ENCODE assay signal across 20 cellular contexts in the genomic region with DNA sequence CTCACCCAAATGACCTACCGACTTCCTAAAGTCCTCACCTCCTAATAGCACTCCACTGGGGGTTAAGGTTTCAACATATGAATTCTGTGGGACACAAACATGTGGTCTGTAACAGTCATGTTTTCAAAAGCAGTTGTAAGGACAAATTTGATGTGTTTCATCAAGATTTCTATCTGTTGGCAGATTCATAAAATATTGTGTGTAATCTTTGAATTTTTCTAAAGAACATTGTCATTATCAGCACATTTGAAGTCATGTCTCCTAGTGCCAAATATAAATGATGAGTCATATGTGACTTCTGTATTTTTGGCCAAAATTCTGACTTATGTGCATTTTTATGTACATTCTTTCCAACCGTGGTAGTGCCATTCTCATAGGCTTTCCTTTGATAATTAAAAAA. TPM values are rescaled to one million over a fixed set of nuclear protein-coding genes. Genes with fewer than 3 reads are reported as not detected.
A peak's percentile ranks its signal among the peaks of the same experiment; 100 is the strongest.
DNase-seq lines count a peak whose midpoint lies in the region; ATAC-seq and TF ChIP-seq lines count a peak whose summit lies in the region.
"Had no signal": no experiment of that assay in that cellular context is flagged by ENCODE, and none has a peak within 500 bp of the region (broad histone marks: within the 10 kb centered on the region; RNA-seq: fewer than 3 reads in every experiment).

No MANE protein-coding gene starts in this region.

- 0 out of 2 replicates have a peak, but pooled peaks cover 8% of the 10 kb centered on the region for H3K9me2 ChIP-seq in GM23338 (ENCODE audit: insufficient read depth)

- H3K4me1 ChIP-seq in GM23338 (ENCODE audit: insufficient read depth) = no peaks in the 10 kb centered on the region

- peaks cover 44% of the 10 kb centered on the region for H3K36me3 Mint-ChIP-seq in activated CD8-positive, alpha-beta memory T cell treated with anti-CD3 and anti-CD28 coated beads, Interleukin-2, amount 10 ng/mL, durations not matched to agents 7 days and 5 days
- peaks cover 9% of the 10 kb centered on the region; the same call in 2 of the 3 replicates for H3K36me3 Mint-ChIP-seq in GM23338 (ENCODE audit: low read depth)
- peaks cover 74% of the 10 kb centered on the region for H3K36me3 Mint-ChIP-seq in activated T-helper 17 cell treated with anti-CD3 and anti-CD28 coated beads, Interleukin-2, amount 50 U/mL, for 72 hours (ENCODE audit: low read depth)

- no peak overlapping the region for H3K4me2 ChIP-seq in GM23338

- no peak for DNase-seq in activated CD8-positive, alpha-beta memory T cell treated with anti-CD3 and anti-CD28 coated beads, Interleukin-2, amount 10 ng/mL, durations not matched to agents 7 days and 5 days
- DNase-seq in activated CD8-positive, alpha-beta memory T cell treated with anti-CD3 and anti-CD28 coated beads, Interleukin-2, amount 50 U/mL, for 48 hours = no peak
- DNase-seq in GM23338 (ENCODE audit: low spot score) (no peak), fibroblast of the aortic adventitia (ENCODE audit: low read depth) (peak; percentile 66), DMS53 (lab: John Stamatoyannopoulos, UW) (no peak), head of caudate nucleus (no peak)
- DNase-seq in stimulated activated CD8-positive, alpha-beta memory T cell treated with anti-CD3 and anti-CD28 coated beads, Interleukin-4, amount 100 ng/mL, for 48 hours = no peak
- DNase-seq: activated CD4-positive, CD25-positive, alpha-beta regulatory T cell treated with anti-CD3 and anti-CD28 coated beads, Interleukin-2, amount 50 U/mL, for 72 hours; activated T-cell treated with anti-CD3 and anti-CD28 coated beads for 4 hours; COR-L47; cortex of kidney; left ventricle myocardium superior; NCI-H1930; nucleus accumbens; right cardiac atrium; SHP77; stimulated activated CD4-positive, alpha-beta T cell treated with anti-CD3 and anti-CD28 coated beads, Interleukin-2, amount 100 ng/mL, for 24 hours; T-helper 9 cell had no signal

- H4K20me1 ChIP-seq in GM23338 (replicated peaks; ENCODE audit: insufficient read depth) = no peaks in the 10 kb centered on the region

- no peaks in the 10 kb centered on the region for H3K27me3 Mint-ChIP-seq in activated CD8-positive, alpha-beta memory T cell treated with anti-CD3 and anti-CD28 coated beads, Interleukin-2, amount 10 ng/mL, durations not matched to agents 7 days and 5 days
- peaks cover 2% of the 10 kb centered on the region for H3K27me3 Mint-ChIP-seq in GM23338 (ENCODE audit: insufficient read depth, low read depth, poor library complexity)
- H3K27me3 Mint-ChIP-seq in activated T-helper 17 cell treated with anti-CD3 and anti-CD28 coated beads, Interleukin-2, amount 50 U/mL, for 72 hours = no peaks in the 10 kb centered on the region

- no peak for ATAC-seq in activated CD8-positive, alpha-beta memory T cell treated with anti-CD3 and anti-CD28 coated beads, Interleukin-2, amount 10 ng/mL, durations not matched to agents 7 days and 5 days
- no peak for ATAC-seq in GM23338
- no peak for ATAC-seq in activated T-helper 17 cell treated with anti-CD3 and anti-CD28 coated beads, Interleukin-2, amount 50 U/mL, for 72 hours (replicated peaks)
- ATAC-seq: left ventricle myocardium superior had no signal

- H3K4me3 ChIP-seq in GM23338 (no peak overlapping the region), fibroblast of the aortic adventitia (ENCODE audit: low read depth, low read length) (no peak overlapping the region)

- peaks cover 14% of the 10 kb centered on the region for H3K9me3 Mint-ChIP-seq in activated CD8-positive, alpha-beta memory T cell treated with anti-CD3 and anti-CD28 coated beads, Interleukin-2, amount 10 ng/mL, durations not matched to agents 7 days and 5 days (ENCODE audit: low read depth)
- H3K9me3 Mint-ChIP-seq in GM23338 = peaks cover 11% of the 10 kb centered on the region; the same call in 2 of the 3 replicates
- H3K9me3 Mint-ChIP-seq in activated T-helper 17 cell treated with anti-CD3 and anti-CD28 coated beads, Interleukin-2, amount 50 U/mL, for 72 hours = peaks cover 16% of the 10 kb centered on the region

- no peaks in the 10 kb centered on the region for H3K36me3 ChIP-seq in GM23338 (ENCODE audit: insufficient read depth)

- TF ChIP-seq CTCF in GM23338 (conservative IDR thresholded peaks at IDR 0.05; ENCODE audit: low read depth in 2 of 2) (no peak), fibroblast of the aortic adventitia (IDR thresholded peaks at IDR 0.05; ENCODE audit: insufficient read depth, low read length) (no peak)

- H3K4me3 Mint-ChIP-seq in activated CD8-positive, alpha-beta memory T cell treated with anti-CD3 and anti-CD28 coated beads, Interleukin-2, amount 10 ng/mL, durations not matched to agents 7 days and 5 days = no peak overlapping the region
- no peak overlapping the region for H3K4me3 Mint-ChIP-seq in GM23338
- H3K4me3 Mint-ChIP-seq in activated T-helper 17 cell treated with anti-CD3 and anti-CD28 coated beads, Interleukin-2, amount 50 U/mL, for 72 hours = peak overlapping the region; percentile 79

- H3K79me2 ChIP-seq in GM23338 (replicated peaks; ENCODE audit: insufficient read depth) = no peaks in the 10 kb centered on the region

- CTCF ChIA-PET in activated CD8-positive, alpha-beta memory T cell treated with anti-CD3 and anti-CD28 coated beads, Interleukin-2, amount 10 ng/mL, durations not matched to agents 7 days and 5 days (lab: Charles Lee) = interaction anchor here (2.4 kb wide), 1 partner anchor 11 kb away, joined by 5 read pairs; no protein-coding TSS in a partner anchor

- peak overlapping the region; percentile 63; the same call in 1 of the 2 replicates for H2AFZ ChIP-seq in GM23338

- peak overlapping the region; percentile 48 for H3K27ac Mint-ChIP-seq in activated CD8-positive, alpha-beta memory T cell treated with anti-CD3 and anti-CD28 coated beads, Interleukin-2, amount 10 ng/mL, durations not matched to agents 7 days and 5 days
- H3K27ac Mint-ChIP-seq in GM23338 = no peak overlapping the region
- H3K27ac Mint-ChIP-seq in activated T-helper 17 cell treated with anti-CD3 and anti-CD28 coated beads, Interleukin-2, amount 50 U/mL, for 72 hours = peak overlapping the region; percentile 96

- intact Hi-C loops in head of caudate nucleus (cut with DNase I) = no loop called here

- peaks cover 38% of the 10 kb centered on the region for H3K4me1 Mint-ChIP-seq in activated CD8-positive, alpha-beta memory T cell treated with anti-CD3 and anti-CD28 coated beads, Interleukin-2, amount 10 ng/mL, durations not matched to agents 7 days and 5 days
- H3K4me1 Mint-ChIP-seq in GM23338 = no peaks in the 10 kb centered on the region
- peaks cover 48% of the 10 kb centered on the region for H3K4me1 Mint-ChIP-seq in activated T-helper 17 cell treated with anti-CD3 and anti-CD28 coated beads, Interleukin-2, amount 50 U/mL, for 72 hours

- H3K27me3 ChIP-seq in GM23338 (ENCODE audit: insufficient read depth) = no peaks in the 10 kb centered on the region

- H3F3A ChIP-seq in GM23338 (replicated peaks; ENCODE audit: low read depth) = no peaks in the 10 kb centered on the region

- H3K27ac ChIP-seq in GM23338 (ENCODE audit: low read depth) = no peak overlapping the region

TF ChIP-seq in GM23338, 12 proteins besides CTCF, POLR2A, EP300 and RAD21 (continues in another document):
- TF ChIP-seq POLR2AphosphoS5 (IDR thresholded peaks at IDR 0.05; ENCODE audit: low read depth) (no peak), ZNF114 (CRISPR knock-in tag; IDR thresholded peaks at IDR 0.05) (no peak), STAT1 (IDR thresholded peaks at IDR 0.05; ENCODE audit: unreplicated experiment) (no peak)
- TF ChIP-seq, protein P1, sequence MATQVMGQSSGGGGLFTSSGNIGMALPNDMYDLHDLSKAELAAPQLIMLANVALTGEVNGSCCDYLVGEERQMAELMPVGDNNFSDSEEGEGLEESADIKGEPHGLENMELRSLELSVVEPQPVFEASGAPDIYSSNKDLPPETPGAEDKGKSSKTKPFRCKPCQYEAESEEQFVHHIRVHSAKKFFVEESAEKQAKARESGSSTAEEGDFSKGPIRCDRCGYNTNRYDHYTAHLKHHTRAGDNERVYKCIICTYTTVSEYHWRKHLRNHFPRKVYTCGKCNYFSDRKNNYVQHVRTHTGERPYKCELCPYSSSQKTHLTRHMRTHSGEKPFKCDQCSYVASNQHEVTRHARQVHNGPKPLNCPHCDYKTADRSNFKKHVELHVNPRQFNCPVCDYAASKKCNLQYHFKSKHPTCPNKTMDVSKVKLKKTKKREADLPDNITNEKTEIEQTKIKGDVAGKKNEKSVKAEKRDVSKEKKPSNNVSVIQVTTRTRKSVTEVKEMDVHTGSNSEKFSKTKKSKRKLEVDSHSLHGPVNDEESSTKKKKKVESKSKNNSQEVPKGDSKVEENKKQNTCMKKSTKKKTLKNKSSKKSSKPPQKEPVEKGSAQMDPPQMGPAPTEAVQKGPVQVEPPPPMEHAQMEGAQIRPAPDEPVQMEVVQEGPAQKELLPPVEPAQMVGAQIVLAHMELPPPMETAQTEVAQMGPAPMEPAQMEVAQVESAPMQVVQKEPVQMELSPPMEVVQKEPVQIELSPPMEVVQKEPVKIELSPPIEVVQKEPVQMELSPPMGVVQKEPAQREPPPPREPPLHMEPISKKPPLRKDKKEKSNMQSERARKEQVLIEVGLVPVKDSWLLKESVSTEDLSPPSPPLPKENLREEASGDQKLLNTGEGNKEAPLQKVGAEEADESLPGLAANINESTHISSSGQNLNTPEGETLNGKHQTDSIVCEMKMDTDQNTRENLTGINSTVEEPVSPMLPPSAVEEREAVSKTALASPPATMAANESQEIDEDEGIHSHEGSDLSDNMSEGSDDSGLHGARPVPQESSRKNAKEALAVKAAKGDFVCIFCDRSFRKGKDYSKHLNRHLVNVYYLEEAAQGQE (IDR thresholded peaks at IDR 0.05; ENCODE audit: unreplicated experiment) = no peak

RNA-seq across cellular contexts. Expression of a gene that starts 45.4 kb away (rescaled TPM):
- total RNA-seq in activated CD8-positive, alpha-beta memory T cell treated with anti-CD3 and anti-CD28 coated beads, Interleukin-2, amount 10 ng/mL, durations not matched to agents 7 days and 5 days = 10 to 100 TPM; 30.5 to 35.7 TPM
- not detected in 2 replicates for total RNA-seq in GM23338 (2014; rRNA removed; shearing (Covaris generic))
- not detected in 2 replicates for polyA plus RNA-seq in GM23338 (2016; fragmentation: Nextera tagmentation; extraction: Ambion mirVana)
- total RNA-seq in activated T-helper 17 cell treated with anti-CD3 and anti-CD28 coated beads, Interleukin-2, amount 50 U/mL, for 72 hours = 100 to 1,000 TPM; 242 to 382 TPM
- total RNA-seq in fibroblast of the aortic adventitia (ENCODE audit: low replicate concordance) = not detected in 2 replicates
- total RNA-seq: NCI-H460 had no signal

Comparison
In these comparisons a context has a peak if more than half of its experiments do, and no peak if none do; other contexts are left out.
1. RNA of a gene that starts 45.4 kb away (total RNA-seq): 242 to 382 TPM in activated T-helper 17 cell treated with anti-CD3 and anti-CD28 coated beads, Interleukin-2, amount 50 U/mL, for 72 hours and 30.5 to 35.7 TPM in activated CD8-positive, alpha-beta memory T cell treated with anti-CD3 and anti-CD28 coated beads, Interleukin-2, amount 10 ng/mL, durations not matched to agents 7 days and 5 days; not detected in GM23338 and not detected in fibroblast of the aortic adventitia; every median in the first group is over 10 times any median in the second.